In the genomic region with DNA sequence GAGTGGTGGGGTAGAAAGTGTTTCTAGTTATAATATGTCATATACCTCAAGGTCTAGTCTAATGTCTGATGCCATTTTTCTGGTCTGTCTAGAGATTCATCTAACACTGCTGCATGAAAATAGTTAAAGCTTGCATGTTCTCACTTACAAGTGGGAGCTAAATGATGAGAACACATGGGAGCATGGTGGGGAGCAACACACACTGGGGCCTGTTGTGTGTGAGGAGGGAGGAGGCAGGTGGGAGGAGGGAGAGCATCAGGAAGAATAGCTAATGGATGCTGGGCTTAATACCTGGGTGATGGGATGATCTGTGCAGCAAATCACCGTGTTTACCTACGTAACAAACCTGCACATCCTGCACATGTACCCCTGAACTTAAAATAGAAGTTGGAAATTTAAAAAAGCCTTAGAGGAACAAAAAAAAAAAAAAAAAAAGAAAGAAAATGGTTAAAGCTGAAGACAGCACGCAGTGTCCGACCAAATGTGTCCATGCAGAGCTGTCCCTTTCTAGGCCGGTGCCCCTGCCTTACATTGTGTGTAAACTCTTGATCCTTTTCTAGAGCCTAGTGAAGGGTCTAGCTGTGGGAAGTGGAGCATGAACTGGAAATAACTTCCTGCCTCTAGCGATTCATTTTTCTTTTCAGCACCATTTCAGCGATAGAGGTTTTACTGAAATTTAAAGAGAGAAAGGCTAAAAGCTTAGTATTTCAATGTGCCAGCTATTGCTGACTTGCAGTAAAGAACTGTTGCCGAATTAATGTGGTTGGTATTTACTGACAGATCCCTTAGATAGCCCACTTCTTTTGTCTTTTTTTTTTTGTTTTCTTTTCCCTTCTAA, we compare ENCODE assay signal across 2 cellular contexts.
TF ChIP-seq lines count a peak whose summit lies in the region.

No MANE protein-coding gene starts in this region.

TF ChIP-seq in GM12878, 131 proteins besides CTCF, POLR2A, EP300 and RAD21 (continued from another document):
- TF ChIP-seq TCF12 (IDR thresholded peaks at IDR 0.05; ENCODE audit: low read depth, low read length) (no peak), TCF7 (IDR thresholded peaks at IDR 0.05; ENCODE audit: borderline replicate concordance) (no peak), BHLHE40 (IDR thresholded peaks at IDR 0.05; ENCODE audit: borderline replicate concordance in 1 of 2, low read depth in 2 of 2, low read length in 1 of 2) (no peak), FOXK2 (IDR thresholded peaks at IDR 0.05) (no peak), SRF (IDR thresholded peaks at IDR 0.05; ENCODE audit: low read depth in 2 of 2, low read length in 2 of 2) (no peak), MYC (IDR thresholded peaks at IDR 0.05; ENCODE audit: insufficient read depth, insufficient read length, insufficient replicate concordance, low read length, severe bottlenecking) (no peak), NR2C2 (IDR thresholded peaks at IDR 0.05; ENCODE audit: borderline replicate concordance, control insufficient read depth, insufficient read length, low read depth) (no peak), MTA3 (IDR thresholded peaks at IDR 0.05; ENCODE audit: borderline replicate concordance, low read length) (no peak), CHD1 (IDR thresholded peaks at IDR 0.05; ENCODE audit: low read depth, low read length) (no peak), NBN (IDR thresholded peaks at IDR 0.05) (no peak), JUNB (IDR thresholded peaks at IDR 0.05) (no peak), KDM1A (IDR thresholded peaks at IDR 0.05; ENCODE audit: borderline replicate concordance) (no peak), POU2F2 (IDR thresholded peaks at IDR 0.05; ENCODE audit: borderline replicate concordance, low read depth, low read length) (no peak)
- TF ChIP-seq, protein P1, sequence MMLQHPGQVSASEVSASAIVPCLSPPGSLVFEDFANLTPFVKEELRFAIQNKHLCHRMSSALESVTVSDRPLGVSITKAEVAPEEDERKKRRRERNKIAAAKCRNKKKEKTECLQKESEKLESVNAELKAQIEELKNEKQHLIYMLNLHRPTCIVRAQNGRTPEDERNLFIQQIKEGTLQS (IDR thresholded peaks at IDR 0.05; ENCODE audit: borderline replicate concordance, extremely low read depth, low read depth, low read length) = no peak
TF ChIP-seq in GM12878: peak in this region for 0.

TF ChIP-seq in GM23338, 12 proteins besides CTCF, POLR2A, EP300 and RAD21 (continued from another document):
- TF ChIP-seq, protein P2, sequence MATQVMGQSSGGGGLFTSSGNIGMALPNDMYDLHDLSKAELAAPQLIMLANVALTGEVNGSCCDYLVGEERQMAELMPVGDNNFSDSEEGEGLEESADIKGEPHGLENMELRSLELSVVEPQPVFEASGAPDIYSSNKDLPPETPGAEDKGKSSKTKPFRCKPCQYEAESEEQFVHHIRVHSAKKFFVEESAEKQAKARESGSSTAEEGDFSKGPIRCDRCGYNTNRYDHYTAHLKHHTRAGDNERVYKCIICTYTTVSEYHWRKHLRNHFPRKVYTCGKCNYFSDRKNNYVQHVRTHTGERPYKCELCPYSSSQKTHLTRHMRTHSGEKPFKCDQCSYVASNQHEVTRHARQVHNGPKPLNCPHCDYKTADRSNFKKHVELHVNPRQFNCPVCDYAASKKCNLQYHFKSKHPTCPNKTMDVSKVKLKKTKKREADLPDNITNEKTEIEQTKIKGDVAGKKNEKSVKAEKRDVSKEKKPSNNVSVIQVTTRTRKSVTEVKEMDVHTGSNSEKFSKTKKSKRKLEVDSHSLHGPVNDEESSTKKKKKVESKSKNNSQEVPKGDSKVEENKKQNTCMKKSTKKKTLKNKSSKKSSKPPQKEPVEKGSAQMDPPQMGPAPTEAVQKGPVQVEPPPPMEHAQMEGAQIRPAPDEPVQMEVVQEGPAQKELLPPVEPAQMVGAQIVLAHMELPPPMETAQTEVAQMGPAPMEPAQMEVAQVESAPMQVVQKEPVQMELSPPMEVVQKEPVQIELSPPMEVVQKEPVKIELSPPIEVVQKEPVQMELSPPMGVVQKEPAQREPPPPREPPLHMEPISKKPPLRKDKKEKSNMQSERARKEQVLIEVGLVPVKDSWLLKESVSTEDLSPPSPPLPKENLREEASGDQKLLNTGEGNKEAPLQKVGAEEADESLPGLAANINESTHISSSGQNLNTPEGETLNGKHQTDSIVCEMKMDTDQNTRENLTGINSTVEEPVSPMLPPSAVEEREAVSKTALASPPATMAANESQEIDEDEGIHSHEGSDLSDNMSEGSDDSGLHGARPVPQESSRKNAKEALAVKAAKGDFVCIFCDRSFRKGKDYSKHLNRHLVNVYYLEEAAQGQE (IDR thresholded peaks at IDR 0.05; ENCODE audit: unreplicated experiment) = no peak
- no peak for TF ChIP-seq NANOG (IDR thresholded peaks at IDR 0.05; ENCODE audit: borderline replicate concordance)
- TF ChIP-seq EZH2 (IDR thresholded peaks at IDR 0.05; ENCODE audit: low read depth, unreplicated experiment) = no peak
